6 cellular contexts compared by ENCODE assay signal in genomic region chr14:24366375-24366663, GRCh38. TPM values are rescaled to one million over a fixed set of nuclear protein-coding genes. Genes with fewer than 3 reads are reported as not detected.
DNase-seq lines count a peak whose midpoint lies in the region; ATAC-seq, FAIRE-seq and TF ChIP-seq lines count a peak whose summit lies in the region.

No MANE protein-coding gene starts in this region.

- CTCF ChIA-PET in HEK293 (lab: Yijun Ruan, JAX) = interaction anchor here (0.6 to 2.3 kb wide), 25 partner anchors 9 to 123 kb away, joined by 3 to 96 read pairs (median 5); partner anchors contain the start of genes CBLN3, KHNYN, SDR39U1 and TINF2

- ATAC-seq in pancreas = no peak

- POLR2A ChIA-PET in HEK293 (lab: Yijun Ruan, JAX) = interaction anchor here (0.6 to 2.3 kb wide), 12 partner anchors 10 to 1128 kb away, joined by 3 to 45 read pairs (median 4); partner anchors contain the start of genes CBLN3, KHNYN, NYNRIN and RABGGTA

- H3K4me3 ChIP-seq in HEK293 (ENCODE audit: low read depth, low read length) = peak overlapping the region; percentile 39
- H3K4me3 ChIP-seq in bronchial epithelial cell (ENCODE audit: low read depth, low read length) = peak overlapping the region; percentile 65
- peak overlapping the region; percentile 18 to 53 (median 36) for H3K4me3 ChIP-seq in pancreas

- no peak for TF ChIP-seq CTCF in HEK293 (tag by site-specific recombination; IDR thresholded peaks at IDR 0.05)
- no peak for TF ChIP-seq CTCF in bronchial epithelial cell (IDR thresholded peaks at IDR 0.05; ENCODE audit: insufficient read depth, low read length, severe bottlenecking)
- TF ChIP-seq CTCF in pancreas (IDR thresholded peaks at IDR 0.05) = no peak

- FAIRE-seq in bronchial epithelial cell (lab: Jason Lieb, UNC) (no peak), pancreas (lab: Jason Lieb, UNC) (no peak)

- H3K4me1 ChIP-seq in HEK293 (ENCODE audit: control insufficient read depth, insufficient read depth, low read length) = peaks cover 12% of the 10 kb centered on the region
- peaks cover 0 to 15% (median 0%) of the 10 kb centered on the region in 3 donors for H3K4me1 ChIP-seq in pancreas

- H3K9me3 ChIP-seq in HEK293 (ENCODE audit: control insufficient read depth, insufficient read depth, low read depth, low read length) (no peaks in the 10 kb centered on the region), pancreas (no peaks in the 10 kb centered on the region)

- no peak for DNase-seq in bronchial epithelial cell (ENCODE audit: low read depth)
- no peak for DNase-seq in pancreas
- no peak for DNase-seq in medulla oblongata (ENCODE audit: extremely low spot score)
- no peak for DNase-seq in stimulated activated CD4-positive, alpha-beta T cell treated with anti-CD3 and anti-CD28 coated beads, Interleukin-4, amount 100 ng/mL, for 4 hours
- no peak for DNase-seq in NCI-H345 (lab: John Stamatoyannopoulos, UW)

- H3K36me3 ChIP-seq in HEK293 (ENCODE audit: control insufficient read depth in 2 of 2, insufficient read depth in 1 of 2, low read length in 2 of 2) = peaks cover 0 to 16% of the 10 kb centered on the region in 2 experiments; a peak in 1 of 3 replicates
- peaks cover 1% of the 10 kb centered on the region for H3K36me3 ChIP-seq in bronchial epithelial cell (ENCODE audit: control insufficient read depth, insufficient read depth, low read length)
- H3K36me3 ChIP-seq in pancreas = no peaks in the 10 kb centered on the region

- H3K27ac ChIP-seq in HEK293 (ENCODE audit: extremely low read depth, low read depth, low read length) (peak overlapping the region; percentile 97), pancreas (peak overlapping the region; percentile 77 to 92 (median 88))

- H3K27me3 ChIP-seq in bronchial epithelial cell (ENCODE audit: control insufficient read depth, insufficient read depth, low read length) (no peaks in the 10 kb centered on the region), pancreas (no peaks in the 10 kb centered on the region)

- 4% methylated on average over 12 of the region's 12 CpGs for WGBS in pancreas, 2 donors

- intact Hi-C loops in pancreas (cut with DNase I) = no loop called here

TF ChIP-seq in HEK293, 187 proteins besides CTCF, POLR2A, EP300 and RAD21:
- TF ChIP-seq ZNF777 (tag by site-specific recombination; IDR thresholded peaks at IDR 0.05; ENCODE audit: borderline replicate concordance) = no peak
- TF ChIP-seq ZNF266 (tag by site-specific recombination; IDR thresholded peaks at IDR 0.05; ENCODE audit: low read depth) = no peak
- peak; percentile 57; the same call in 1 of the 2 replicates for TF ChIP-seq ZNF335 (tag by site-specific recombination; conservative IDR thresholded peaks at IDR 0.05)
- peak; percentile 44; the same call in 1 of the 2 replicates for TF ChIP-seq ZBTB21 (tag by site-specific recombination; IDR thresholded peaks at IDR 0.05)
- TF ChIP-seq ZNF362 (tag by site-specific recombination; IDR thresholded peaks at IDR 0.05) = peak; percentile 70
- TF ChIP-seq ZNF747 (tag by site-specific recombination; IDR thresholded peaks at IDR 0.05) = no peak
- TF ChIP-seq ZNF341 (tag by site-specific recombination; IDR thresholded peaks at IDR 0.05; ENCODE audit: low read depth) = peak; percentile 92
- TF ChIP-seq BCL11B (tag by site-specific recombination; IDR thresholded peaks at IDR 0.05; ENCODE audit: low read depth) = peak; percentile 20; the same call in 1 of the 2 replicates
- TF ChIP-seq PRDM10 (tag by site-specific recombination; IDR thresholded peaks at IDR 0.05) = peak; percentile 77

RNA-seq across cellular contexts. Expression of gene NFATC4, which starts 1.7 kb away (rescaled TPM):
- total RNA-seq in bronchial epithelial cell = 4.7 and 7.3 TPM in 2 replicates
- total RNA-seq in pancreas = 10 to 100 TPM in 3 of 6 donors, 1 to 10 TPM in 3; 3.3 to 27.5 (median 10.5) TPM
- polyA plus RNA-seq in pancreas = 10 to 100 TPM; 77.0 to 97.9 TPM

RNA-seq across cellular contexts. Expression of gene RIPK3, which starts 26.5 kb away (rescaled TPM):
- total RNA-seq in bronchial epithelial cell = 2.4 and 4.7 TPM in 2 replicates
- total RNA-seq in pancreas = 10 to 100 TPM in 1 of 6 donors, 1 to 10 TPM in 5; 3.9 to 12.1 (median 5.7) TPM
- 10 to 100 TPM; 12.9 to 13.0 TPM for polyA plus RNA-seq in pancreas

RNA-seq across cellular contexts. Expression of gene ADCY4, which starts 31.4 kb away (rescaled TPM):
- total RNA-seq in bronchial epithelial cell = 0.53 and 0.77 TPM in 2 replicates
- total RNA-seq in pancreas = 10 to 100 TPM in 1 of 6 donors, 1 to 10 TPM in 5; 3.2 to 10.6 (median 5.1) TPM
- 10 to 100 TPM; 33.8 to 59.3 TPM for polyA plus RNA-seq in pancreas

RNA-seq across cellular contexts. Expression of gene NYNRIN, which starts 32.5 kb away (rescaled TPM):
- total RNA-seq in bronchial epithelial cell (2.0 and 2.6 TPM in 2 replicates), pancreas (1 to 10 TPM; 2.1 to 9.0 (median 4.3) TPM)
- polyA plus RNA-seq in pancreas = 1 to 10 TPM; 2.7 to 5.6 TPM

RNA-seq across cellular contexts. Expression of gene LTB4R, which starts 55.0 kb away (rescaled TPM):
- total RNA-seq in bronchial epithelial cell = 3.7 and 9.6 TPM in 2 replicates
- 1 to 10 TPM; 1.9 to 3.2 (median 2.3) TPM for total RNA-seq in pancreas
- polyA plus RNA-seq in pancreas = 10 to 100 TPM; 13.0 to 15.5 TPM
